In genomic region chr2:224111576-224111975, GRCh38 we compare ENCODE assay signal across 1 cellular context.
TF ChIP-seq lines count a peak whose summit lies in the region.

No MANE protein-coding gene starts in this region.

TF ChIP-seq in IMR-90, 13 proteins besides CTCF, POLR2A, EP300 and RAD21 (continued from another document):
- no peak for TF ChIP-seq ELK1 (IDR thresholded peaks at IDR 0.05; ENCODE audit: borderline replicate concordance, low read depth, low read length)
- TF ChIP-seq MAFK (IDR thresholded peaks at IDR 0.05; ENCODE audit: low read depth, low read length), result peak; percentile 42; the same call in 1 of the 2 replicates
- TF ChIP-seq NFE2L2 (IDR thresholded peaks at IDR 0.05; ENCODE audit: low read depth, low read length), result no peak
- 0 out of 2 replicates have a peak, but pooled peaks have one; percentile 16 for TF ChIP-seq FOS (IDR thresholded peaks at IDR 0.05; ENCODE audit: low read depth, low read length)
- TF ChIP-seq CEBPB (IDR thresholded peaks at IDR 0.05; ENCODE audit: low read depth, low read length), result no peak
- TF ChIP-seq MXI1 (IDR thresholded peaks at IDR 0.05; ENCODE audit: borderline replicate concordance, low read depth, low read length), result no peak
- TF ChIP-seq MAZ (IDR thresholded peaks at IDR 0.05; ENCODE audit: borderline replicate concordance, low read depth, low read length), result no peak
- TF ChIP-seq RCOR1 (IDR thresholded peaks at IDR 0.05; ENCODE audit: insufficient replicate concordance, low read length), result no peak
